In the genomic region with DNA sequence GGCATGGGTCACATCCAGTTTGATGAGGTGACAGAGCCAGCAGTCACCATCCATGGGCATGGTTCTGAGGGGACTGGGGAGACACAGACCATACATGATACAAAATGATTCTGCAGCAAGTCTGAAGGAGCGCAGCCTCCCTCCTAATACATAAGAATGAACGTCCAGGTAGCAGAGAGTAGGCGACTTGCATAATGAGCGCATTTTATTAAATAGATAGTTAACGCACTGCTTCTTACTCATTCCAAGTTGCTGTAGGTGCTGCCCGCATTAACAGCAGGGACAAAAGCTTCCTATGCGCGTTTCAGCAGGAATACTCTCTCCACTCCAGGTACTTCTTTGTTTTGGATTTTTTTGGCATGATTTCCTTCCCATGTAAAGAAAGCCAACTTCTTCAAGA, we compare ENCODE assay signal across 2 cellular contexts.
TF ChIP-seq lines count a peak whose summit lies in the region.

No MANE protein-coding gene starts in this region.

TF ChIP-seq in HCT116, 20 proteins besides CTCF, POLR2A, EP300 and RAD21 (continued from another document):
- TF ChIP-seq, protein P1, sequence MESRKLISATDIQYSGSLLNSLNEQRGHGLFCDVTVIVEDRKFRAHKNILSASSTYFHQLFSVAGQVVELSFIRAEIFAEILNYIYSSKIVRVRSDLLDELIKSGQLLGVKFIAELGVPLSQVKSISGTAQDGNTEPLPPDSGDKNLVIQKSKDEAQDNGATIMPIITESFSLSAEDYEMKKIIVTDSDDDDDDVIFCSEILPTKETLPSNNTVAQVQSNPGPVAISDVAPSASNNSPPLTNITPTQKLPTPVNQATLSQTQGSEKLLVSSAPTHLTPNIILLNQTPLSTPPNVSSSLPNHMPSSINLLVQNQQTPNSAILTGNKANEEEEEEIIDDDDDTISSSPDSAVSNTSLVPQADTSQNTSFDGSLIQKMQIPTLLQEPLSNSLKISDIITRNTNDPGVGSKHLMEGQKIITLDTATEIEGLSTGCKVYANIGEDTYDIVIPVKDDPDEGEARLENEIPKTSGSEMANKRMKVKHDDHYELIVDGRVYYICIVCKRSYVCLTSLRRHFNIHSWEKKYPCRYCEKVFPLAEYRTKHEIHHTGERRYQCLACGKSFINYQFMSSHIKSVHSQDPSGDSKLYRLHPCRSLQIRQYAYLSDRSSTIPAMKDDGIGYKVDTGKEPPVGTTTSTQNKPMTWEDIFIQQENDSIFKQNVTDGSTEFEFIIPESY (IDR thresholded peaks at IDR 0.05; ENCODE audit: extremely low read depth, insufficient replicate concordance, low read length) = no peak
- TF ChIP-seq JUND (IDR thresholded peaks at IDR 0.05) = no peak

TF ChIP-seq in GM12878, 131 proteins besides CTCF, POLR2A, EP300 and RAD21 (continued from another document):
- TF ChIP-seq, protein P2, sequence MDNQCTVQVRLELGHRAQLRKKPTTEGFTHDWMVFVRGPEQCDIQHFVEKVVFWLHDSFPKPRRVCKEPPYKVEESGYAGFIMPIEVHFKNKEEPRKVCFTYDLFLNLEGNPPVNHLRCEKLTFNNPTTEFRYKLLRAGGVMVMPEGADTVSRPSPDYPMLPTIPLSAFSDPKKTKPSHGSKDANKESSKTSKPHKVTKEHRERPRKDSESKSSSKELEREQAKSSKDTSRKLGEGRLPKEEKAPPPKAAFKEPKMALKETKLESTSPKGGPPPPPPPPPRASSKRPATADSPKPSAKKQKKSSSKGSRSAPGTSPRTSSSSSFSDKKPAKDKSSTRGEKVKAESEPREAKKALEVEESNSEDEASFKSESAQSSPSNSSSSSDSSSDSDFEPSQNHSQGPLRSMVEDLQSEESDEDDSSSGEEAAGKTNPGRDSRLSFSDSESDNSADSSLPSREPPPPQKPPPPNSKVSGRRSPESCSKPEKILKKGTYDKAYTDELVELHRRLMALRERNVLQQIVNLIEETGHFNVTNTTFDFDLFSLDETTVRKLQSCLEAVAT (IDR thresholded peaks at IDR 0.05) = no peak
- TF ChIP-seq, protein P3, sequence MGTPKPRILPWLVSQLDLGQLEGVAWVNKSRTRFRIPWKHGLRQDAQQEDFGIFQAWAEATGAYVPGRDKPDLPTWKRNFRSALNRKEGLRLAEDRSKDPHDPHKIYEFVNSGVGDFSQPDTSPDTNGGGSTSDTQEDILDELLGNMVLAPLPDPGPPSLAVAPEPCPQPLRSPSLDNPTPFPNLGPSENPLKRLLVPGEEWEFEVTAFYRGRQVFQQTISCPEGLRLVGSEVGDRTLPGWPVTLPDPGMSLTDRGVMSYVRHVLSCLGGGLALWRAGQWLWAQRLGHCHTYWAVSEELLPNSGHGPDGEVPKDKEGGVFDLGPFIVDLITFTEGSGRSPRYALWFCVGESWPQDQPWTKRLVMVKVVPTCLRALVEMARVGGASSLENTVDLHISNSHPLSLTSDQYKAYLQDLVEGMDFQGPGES (IDR thresholded peaks at IDR 0.05) = no peak
- TF ChIP-seq GATAD2B (conservative IDR thresholded peaks at IDR 0.05; ENCODE audit: low read depth) (no peak), IKZF2 (IDR thresholded peaks at IDR 0.05) (no peak), HCFC1 (IDR thresholded peaks at IDR 0.05; ENCODE audit: low read length) (no peak), CBX5 (IDR thresholded peaks at IDR 0.05; ENCODE audit: low read depth) (no peak), NFIC (IDR thresholded peaks at IDR 0.05; ENCODE audit: low read depth, low read length) (no peak), ATF7 (IDR thresholded peaks at IDR 0.05; ENCODE audit: low read depth) (no peak), MTA3 (IDR thresholded peaks at IDR 0.05; ENCODE audit: borderline replicate concordance, low read length) (no peak), NR2C1 (IDR thresholded peaks at IDR 0.05) (no peak), BRCA1 (IDR thresholded peaks at IDR 0.05; ENCODE audit: low read depth, low read length) (no peak)
- TF ChIP-seq, protein P4, sequence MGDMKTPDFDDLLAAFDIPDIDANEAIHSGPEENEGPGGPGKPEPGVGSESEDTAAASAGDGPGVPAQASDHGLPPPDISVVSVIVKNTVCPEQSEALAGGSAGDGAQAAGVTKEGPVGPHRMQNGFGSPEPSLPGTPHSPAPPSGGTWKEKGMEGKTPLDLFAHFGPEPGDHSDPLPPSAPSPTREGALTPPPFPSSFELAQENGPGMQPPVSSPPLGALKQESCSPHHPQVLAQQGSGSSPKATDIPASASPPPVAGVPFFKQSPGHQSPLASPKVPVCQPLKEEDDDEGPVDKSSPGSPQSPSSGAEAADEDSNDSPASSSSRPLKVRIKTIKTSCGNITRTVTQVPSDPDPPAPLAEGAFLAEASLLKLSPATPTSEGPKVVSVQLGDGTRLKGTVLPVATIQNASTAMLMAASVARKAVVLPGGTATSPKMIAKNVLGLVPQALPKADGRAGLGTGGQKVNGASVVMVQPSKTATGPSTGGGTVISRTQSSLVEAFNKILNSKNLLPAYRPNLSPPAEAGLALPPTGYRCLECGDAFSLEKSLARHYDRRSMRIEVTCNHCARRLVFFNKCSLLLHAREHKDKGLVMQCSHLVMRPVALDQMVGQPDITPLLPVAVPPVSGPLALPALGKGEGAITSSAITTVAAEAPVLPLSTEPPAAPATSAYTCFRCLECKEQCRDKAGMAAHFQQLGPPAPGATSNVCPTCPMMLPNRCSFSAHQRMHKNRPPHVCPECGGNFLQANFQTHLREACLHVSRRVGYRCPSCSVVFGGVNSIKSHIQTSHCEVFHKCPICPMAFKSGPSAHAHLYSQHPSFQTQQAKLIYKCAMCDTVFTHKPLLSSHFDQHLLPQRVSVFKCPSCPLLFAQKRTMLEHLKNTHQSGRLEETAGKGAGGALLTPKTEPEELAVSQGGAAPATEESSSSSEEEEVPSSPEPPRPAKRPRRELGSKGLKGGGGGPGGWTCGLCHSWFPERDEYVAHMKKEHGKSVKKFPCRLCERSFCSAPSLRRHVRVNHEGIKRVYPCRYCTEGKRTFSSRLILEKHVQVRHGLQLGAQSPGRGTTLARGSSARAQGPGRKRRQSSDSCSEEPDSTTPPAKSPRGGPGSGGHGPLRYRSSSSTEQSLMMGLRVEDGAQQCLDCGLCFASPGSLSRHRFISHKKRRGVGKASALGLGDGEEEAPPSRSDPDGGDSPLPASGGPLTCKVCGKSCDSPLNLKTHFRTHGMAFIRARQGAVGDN (IDR thresholded peaks at IDR 0.05) = no peak
TF ChIP-seq in GM12878: peak in this region for 0.
